8 cellular contexts compared by ENCODE assay signal in the genomic region with DNA sequence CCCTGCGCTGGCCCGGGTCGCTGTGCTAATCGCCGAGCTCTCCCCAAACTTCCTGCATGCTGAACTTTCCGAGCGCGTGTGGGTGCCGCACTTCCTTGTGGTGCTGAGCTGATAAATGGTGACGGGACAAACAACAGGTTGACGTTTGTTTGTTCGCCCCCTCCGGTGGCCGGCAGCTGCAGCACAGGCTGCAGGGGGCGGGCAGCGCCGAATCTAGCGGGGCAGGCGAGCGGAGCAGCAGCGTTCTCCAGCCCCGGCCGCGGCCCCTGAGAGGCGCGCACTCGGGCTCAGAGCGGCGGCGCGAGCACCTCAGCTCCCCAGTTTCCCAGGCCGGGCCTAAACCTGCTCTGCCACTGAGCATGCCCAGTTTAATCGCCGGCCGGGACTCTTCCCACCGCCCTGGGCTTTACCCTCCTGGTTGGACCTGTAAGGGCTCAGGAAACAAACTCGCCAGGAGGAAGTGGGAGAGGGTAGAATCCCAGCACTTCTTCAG. TPM values are rescaled to one million over a fixed set of nuclear protein-coding genes. Genes with fewer than 3 reads are reported as not detected.
DNase-seq lines count a peak whose midpoint lies in the region; ATAC-seq lines count a peak whose summit lies in the region.

A gene (minus strand): TSS at position 120 of the 493 bp plus-strand sequence.

- DNase-seq in A172 (ENCODE audit: low spot score): peak; percentile 52
- peak; percentile 51 for DNase-seq in NCI-H226
- peak; percentile 12 for DNase-seq in activated T-cell treated with anti-CD3 and anti-CD28 coated beads for 48 hours (ENCODE audit: low read depth)
- peak; percentile 17 for DNase-seq in globus pallidus (ENCODE audit: low spot score)
- DNase-seq in occipital lobe (lab: John Stamatoyannopoulos, UW): peak; percentile 4
- DNase-seq in GF-D8 (lab: John Stamatoyannopoulos, UW): no peak

- peak; percentile 94 for ATAC-seq in GM18502 (IDR thresholded peaks at IDR 0.05; ENCODE audit: poor library complexity, unreplicated experiment)
- ATAC-seq in HG02870 (IDR thresholded peaks at IDR 0.05; ENCODE audit: unreplicated experiment): peak; percentile 87

RNA-seq across cellular contexts. Expression of the gene that starts here (rescaled TPM):
- 14.4 and 15.8 TPM in 2 replicates for total RNA-seq in A172 (2014; rRNA removed; shearing (Covaris generic))
- 13.1 TPM for total RNA-seq in occipital lobe
